ENCODE assay signal across 19 cellular contexts in the genomic region with DNA sequence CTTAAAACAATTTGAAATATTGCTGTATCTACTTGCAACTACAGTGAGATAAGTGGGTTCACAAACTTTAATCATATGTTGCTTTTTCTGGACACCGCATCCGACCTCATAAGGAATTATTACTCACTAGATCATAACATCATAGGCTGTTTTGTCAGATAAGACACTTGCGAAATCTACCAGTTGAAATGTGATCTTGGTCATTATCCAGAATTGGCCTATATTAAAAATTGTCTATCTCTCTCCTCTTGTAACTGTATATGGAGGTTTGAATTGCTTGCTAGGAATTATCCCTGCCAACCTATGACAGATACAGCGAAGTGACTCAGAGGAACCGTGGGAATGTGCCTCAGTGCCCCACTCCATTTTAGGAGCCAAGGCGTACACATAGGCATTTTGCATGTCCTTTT.
DNase-seq lines count a peak whose midpoint lies in the region; ATAC-seq, FAIRE-seq and TF ChIP-seq lines count a peak whose summit lies in the region.
"Had no signal": no experiment of that assay in that cellular context is flagged by ENCODE, and none has a peak within 500 bp of the region (broad histone marks: within the 10 kb centered on the region; RNA-seq: fewer than 3 reads in every experiment).

No MANE protein-coding gene starts in this region.

- no peaks in the 10 kb centered on the region for H3K27me3 ChIP-seq in adipocyte (replicated peaks; ENCODE audit: control insufficient read depth, insufficient read depth, low read length)
- H3K27me3 ChIP-seq: ovary had no signal

- ATAC-seq in HG02981 (IDR thresholded peaks at IDR 0.05; ENCODE audit: unreplicated experiment) (no peak), HG03571 (IDR thresholded peaks at IDR 0.05; ENCODE audit: unreplicated experiment) (no peak)
- ATAC-seq: GM23338 had no signal

- no peak for FAIRE-seq in HTR-8/SVneo (lab: Jason Lieb, UNC)
- FAIRE-seq: GM12892 had no signal

- no peaks in the 10 kb centered on the region for H3K36me3 ChIP-seq in adipocyte (ENCODE audit: control insufficient read depth, insufficient read depth, low read length, severe bottlenecking)
- H3K36me3 ChIP-seq: ovary had no signal

- no peak overlapping the region for H3K9ac ChIP-seq in adipocyte (ENCODE audit: low read length)

- DNase-seq in A172 (ENCODE audit: low spot score), result peak; percentile 83
- peak; percentile 40 for DNase-seq in HTR-8/SVneo (ENCODE audit: insufficient read length, low spot score)
- DNase-seq in adipocyte (ENCODE audit: low read depth), result peak; percentile 55
- peak; percentile 92 for DNase-seq in fibroblast of the aortic adventitia (ENCODE audit: low read depth)
- DNase-seq in activated naive CD4-positive, alpha-beta T cell (lab: John Stamatoyannopoulos, UW), result no peak
- DNase-seq in mucosa of gallbladder (ENCODE audit: low spot score), result no peak
- DNase-seq: activated CD8-positive, alpha-beta memory T cell treated with anti-CD3 and anti-CD28 coated beads, Interleukin-2, amount 50 U/mL, for 48 hours; activated naive CD8-positive, alpha-beta T cell treated with anti-CD3 and anti-CD28 coated beads, Interleukin-2, amount 10 ng/mL, durations not matched to agents 7 days and 5 days; DMS79 treated with DMSO at 0.1 percent for 48 hours; effector CD4-positive, alpha-beta T cell; hypothalamus; NCI-H1436; NCI-H524 treated with DMSO at 0.1 percent for 48 hours; ovary; SHP77 treated with DMSO at 0.1 percent for 48 hours had no signal

- H3K9me3 ChIP-seq in adipocyte (ENCODE audit: control insufficient read depth, low read length), result peaks cover 5% of the 10 kb centered on the region
- H3K9me3 ChIP-seq: ovary had no signal

- no peak for TF ChIP-seq CTCF in fibroblast of the aortic adventitia (IDR thresholded peaks at IDR 0.05; ENCODE audit: insufficient read depth, low read length)

- H3K4me1 ChIP-seq in adipocyte (ENCODE audit: control insufficient read depth, insufficient read depth, low read length), result peaks cover 9% of the 10 kb centered on the region

- H3K4me3 ChIP-seq in adipocyte (ENCODE audit: low read length), result no peak overlapping the region
- H3K4me3 ChIP-seq in fibroblast of the aortic adventitia (ENCODE audit: low read depth, low read length), result no peak overlapping the region
- H3K4me3 ChIP-seq: GM23338, ovary had no signal

Comparison
In these comparisons a context has a peak if more than half of its experiments do, and no peak if none do; other contexts are left out.
1. DNase-seq: peak in A172 (single experiment), HTR-8/SVneo (single experiment), adipocyte (single experiment) and fibroblast of the aortic adventitia (single experiment); none in activated naive CD4-positive, alpha-beta T cell (0 of 4) and mucosa of gallbladder (single experiment).